ENCODE assay signal across 11 cellular contexts in genomic region chr3:49868951-49869454, GRCh38. TPM values are rescaled to one million over a fixed set of nuclear protein-coding genes. Genes with fewer than 3 reads are reported as not detected.
DNase-seq lines count a peak whose midpoint lies in the region; ATAC-seq, FAIRE-seq and TF ChIP-seq lines count a peak whose summit lies in the region.
"Had no signal": no experiment of that assay in that cellular context is flagged by ENCODE, and none has a peak within 500 bp of the region (broad histone marks: within the 10 kb centered on the region; RNA-seq: fewer than 3 reads in every experiment).

No MANE protein-coding gene starts in this region.

- H3K27ac Mint-ChIP-seq in activated CD4-positive, alpha-beta T cell treated with anti-CD3 and anti-CD28 coated beads, Interleukin-2, amount 10 ng/mL, durations not matched to agents 24 days and 14 days = no peak overlapping the region
- H3K27ac Mint-ChIP-seq: CD8-positive, alpha-beta memory T cell had no signal

- no peak overlapping the region for H3K27ac ChIP-seq in endothelial cell of umbilical vein (ENCODE audit: insufficient read depth, low read depth, low read length)
- no peak overlapping the region for H3K27ac ChIP-seq in spleen

- H3K4me2 ChIP-seq in endothelial cell of umbilical vein (ENCODE audit: insufficient read depth, low read length) = no peak overlapping the region

- no peak for TF ChIP-seq POLR2A in endothelial cell of umbilical vein (IDR thresholded peaks at IDR 0.05; ENCODE audit: low read depth, low read length)
- TF ChIP-seq POLR2A in spleen (IDR thresholded peaks at IDR 0.05) = no peak

- no peaks in the 10 kb centered on the region for H3K79me2 ChIP-seq in endothelial cell of umbilical vein (ENCODE audit: control insufficient read depth, insufficient read depth, low read length)

- no peaks in the 10 kb centered on the region for H3K36me3 ChIP-seq in endothelial cell of umbilical vein (ENCODE audit: control insufficient read depth in 2 of 2, extremely low read depth in 1 of 2, insufficient read depth in 2 of 2, low read length in 2 of 2)
- H3K36me3 ChIP-seq in spleen = no peaks in the 10 kb centered on the region

- POLR2A ChIA-PET in endothelial cell of umbilical vein (lab: Charles Lee) = no interaction called here

- H3K9me3 ChIP-seq in endothelial cell of umbilical vein (replicated peaks; ENCODE audit: control insufficient read depth, insufficient read depth, low read length) (no peaks in the 10 kb centered on the region), spleen (no peaks in the 10 kb centered on the region)

- no peaks in the 10 kb centered on the region for H3K9me1 ChIP-seq in endothelial cell of umbilical vein (replicated peaks; ENCODE audit: control insufficient read depth, extremely low read depth, insufficient read depth, low read length)

- no peak overlapping the region for H2AFZ ChIP-seq in endothelial cell of umbilical vein (ENCODE audit: low read depth, low read length)

- H3K27me3 Mint-ChIP-seq in activated CD4-positive, alpha-beta T cell treated with anti-CD3 and anti-CD28 coated beads, Interleukin-2, amount 10 ng/mL, durations not matched to agents 24 days and 14 days = peaks cover 49% of the 10 kb centered on the region

- H3K9me3 Mint-ChIP-seq in activated CD4-positive, alpha-beta T cell treated with anti-CD3 and anti-CD28 coated beads, Interleukin-2, amount 10 ng/mL, durations not matched to agents 24 days and 14 days = no peaks in the 10 kb centered on the region
- H3K9me3 Mint-ChIP-seq: CD8-positive, alpha-beta memory T cell had no signal

- H3K9ac ChIP-seq in endothelial cell of umbilical vein (replicated peaks; ENCODE audit: extremely low read depth, insufficient read depth, low read length) = no peak overlapping the region

- no TSS peak for BruUV-seq in endothelial cell of umbilical vein (replicated peaks; lab: Mats Ljungman, UMichigan)

- peaks cover 30 to 33% of the 10 kb centered on the region in 2 experiments for H3K27me3 ChIP-seq in endothelial cell of umbilical vein (ENCODE audit: control insufficient read depth in 2 of 2, insufficient read depth in 2 of 2, low read length in 2 of 2)
- peaks cover 13 to 79% (median 26%) of the 10 kb centered on the region in 7 donors for H3K27me3 ChIP-seq in spleen (replicated peaks in 1 of 7)

- no peak for DNase-seq in activated CD4-positive, alpha-beta T cell treated with anti-CD3 and anti-CD28 coated beads, Interleukin-2, amount 10 ng/mL, durations not matched to agents 24 days and 14 days
- no peak for DNase-seq in activated CD4-positive, alpha-beta T cell treated with anti-CD3 and anti-CD28 coated beads for 1 hour
- DNase-seq in NCI-H446 treated with DMSO at 0.1 percent for 48 hours (lab: John Stamatoyannopoulos, UW) (peak; percentile 2), endothelial cell of umbilical vein (ENCODE audit: low read depth, low spot score) (no peak), spleen (no peak), H4 (ENCODE audit: low spot score) (no peak), left lobe of liver (ENCODE audit: low spot score) (no peak)
- DNase-seq: activated CD4-positive, alpha-beta T cell treated with anti-CD3 and anti-CD28 coated beads, Interleukin-2, amount 50 U/mL, for 4 hours had no signal

- CTCF ChIA-PET in endothelial cell of umbilical vein (lab: Charles Lee) = interaction anchor here (1.1 to 1.9 kb wide), 3 partner anchors 12 to 30 kb away, joined by 5 read pairs; no protein-coding TSS in a partner anchor

- H3K4me1 ChIP-seq in endothelial cell of umbilical vein (ENCODE audit: control insufficient read depth, extremely low read depth, insufficient read depth, low read length) (no peaks in the 10 kb centered on the region), spleen (peaks cover 0 to 16% (median 14%) of the 10 kb centered on the region in 6 donors)

- H3K36me3 Mint-ChIP-seq in activated CD4-positive, alpha-beta T cell treated with anti-CD3 and anti-CD28 coated beads, Interleukin-2, amount 10 ng/mL, durations not matched to agents 24 days and 14 days (ENCODE audit: low read depth) = no peaks in the 10 kb centered on the region
- H3K36me3 Mint-ChIP-seq: CD8-positive, alpha-beta memory T cell had no signal

- H3K4me3 ChIP-seq in endothelial cell of umbilical vein (replicated peaks in 1 of 3; ENCODE audit: insufficient read depth in 1 of 3, low read depth in 1 of 3, low read length in 3 of 3) = no peak overlapping the region
- peak overlapping the region in 5 of 8 donors; percentile 35 to 66 (median 40) for H3K4me3 ChIP-seq in spleen

- 0 to 4% (median 3%) methylated on average over 3 to 20 of the region's 20 CpGs for WGBS in spleen, 5 donors

- intact Hi-C loops in activated CD4-positive, alpha-beta T cell treated with anti-CD3 and anti-CD28 coated beads, Interleukin-2, amount 10 ng/mL, durations not matched to agents 24 days and 14 days (cut with micrococcal nuclease) = loop anchor here (1.0 kb wide), 1 partner anchor 13 kb away; the partner anchor contains the start of gene TRAIP
- intact Hi-C loops in endothelial cell of umbilical vein (cut with micrococcal nuclease) (no loop called here), spleen (cut with DNase I; ENCODE audit: low total_unique reads) (no loop called here)

- H3K4me1 Mint-ChIP-seq in activated CD4-positive, alpha-beta T cell treated with anti-CD3 and anti-CD28 coated beads, Interleukin-2, amount 10 ng/mL, durations not matched to agents 24 days and 14 days = no peaks in the 10 kb centered on the region

- ATAC-seq in GM21360 (IDR thresholded peaks at IDR 0.05; ENCODE audit: unreplicated experiment) = no peak
- ATAC-seq in left lobe of liver = no peak

- FAIRE-seq in endothelial cell of umbilical vein (lab: Jason Lieb, UNC) = no peak

- dilution Hi-C loops in endothelial cell of umbilical vein (cut with MboI; ENCODE audit: extremely low pct_ligation_motif_present, low sequenced_read_pairs) = no loop called here

- H3K4me3 Mint-ChIP-seq in activated CD4-positive, alpha-beta T cell treated with anti-CD3 and anti-CD28 coated beads, Interleukin-2, amount 10 ng/mL, durations not matched to agents 24 days and 14 days = peak overlapping the region; percentile 49

- H4K20me1 ChIP-seq in endothelial cell of umbilical vein (replicated peaks; ENCODE audit: control insufficient read depth, extremely low read depth, insufficient read depth, low read length) = no peaks in the 10 kb centered on the region

- TF ChIP-seq CTCF in endothelial cell of umbilical vein (IDR thresholded peaks at IDR 0.05; ENCODE audit: extremely low read depth in 1 of 2, insufficient read depth in 1 of 2, low read depth in 1 of 2, low read length in 2 of 2) (no peak), spleen (IDR thresholded peaks at IDR 0.05 in 8 of 11, conservative IDR thresholded peaks at IDR 0.05 in 3 of 11) (no peak)

RNA-seq across cellular contexts. Expression of gene CAMKV, which starts 0.7 kb away (rescaled TPM):
- total RNA-seq in activated CD4-positive, alpha-beta T cell treated with anti-CD3 and anti-CD28 coated beads, Interleukin-2, amount 10 ng/mL, durations not matched to agents 24 days and 14 days = 1.2 and 1.6 TPM in 2 replicates
- total RNA-seq in endothelial cell of umbilical vein (not detected in 2 replicates), spleen (not detected), left lobe of liver (not detected)
- polyA plus RNA-seq in endothelial cell of umbilical vein (not detected in 2 replicates), spleen (not detected)
- polyA plus RNA-seq in endothelial cell of umbilical vein (2011; cell fraction: cytosol; rRNA removed) = not detected in 2 replicates
- polyA plus RNA-seq in endothelial cell of umbilical vein (2011; cell fraction: nucleus; rRNA removed) = not detected in 2 replicates
- not detected in 2 replicates for polyA plus RNA-seq in endothelial cell of umbilical vein (2012)
- polyA minus RNA-seq in endothelial cell of umbilical vein = not detected in 2 replicates
- polyA minus RNA-seq in endothelial cell of umbilical vein (2011; cell fraction: cytosol; rRNA and poly(A)+ RNA removed) = not detected
- polyA minus RNA-seq in endothelial cell of umbilical vein (2011; cell fraction: nucleus; rRNA and poly(A)+ RNA removed) = not detected in 2 replicates
- total RNA-seq in H4 (2014; rRNA removed; shearing (Covaris generic)) = not detected in 2 replicates
- total RNA-seq: NCI-H460 had no signal
- polyA plus RNA-seq: CD8-positive, alpha-beta memory T cell had no signal

RNA-seq across cellular contexts. Expression of gene TRAIP, which starts 12.6 kb away (rescaled TPM):
- total RNA-seq in activated CD4-positive, alpha-beta T cell treated with anti-CD3 and anti-CD28 coated beads, Interleukin-2, amount 10 ng/mL, durations not matched to agents 24 days and 14 days = 27.1 and 30.4 TPM in 2 replicates
- total RNA-seq in endothelial cell of umbilical vein (11.5 and 13.4 TPM in 2 replicates), spleen (1 to 10 TPM; 2.5 to 4.3 (median 3.9) TPM), left lobe of liver (0.75 TPM)
- polyA plus RNA-seq in endothelial cell of umbilical vein (8.6 and 9.5 TPM in 2 replicates), spleen (1 to 10 TPM; 2.1 to 3.5 (median 2.8) TPM)
- 7.6 TPM in 2 replicates for polyA plus RNA-seq in endothelial cell of umbilical vein (2011; cell fraction: cytosol; rRNA removed)
- 37.3 and 39.4 TPM in 2 replicates for polyA plus RNA-seq in endothelial cell of umbilical vein (2011; cell fraction: nucleus; rRNA removed)
- 3.8 and 5.3 TPM in 2 replicates for polyA plus RNA-seq in endothelial cell of umbilical vein (2012)
- 7.7 and 15.3 TPM in 2 replicates for polyA minus RNA-seq in endothelial cell of umbilical vein
- 15.3 TPM for polyA minus RNA-seq in endothelial cell of umbilical vein (2011; cell fraction: cytosol; rRNA and poly(A)+ RNA removed)
- polyA minus RNA-seq in endothelial cell of umbilical vein (2011; cell fraction: nucleus; rRNA and poly(A)+ RNA removed) = 4.4 and 7.6 TPM in 2 replicates
- 4.4 and 5.7 TPM in 2 replicates for total RNA-seq in H4 (2014; rRNA removed; shearing (Covaris generic))

RNA-seq across cellular contexts. Expression of gene MST1R, which starts 34.7 kb away (rescaled TPM):
- total RNA-seq in activated CD4-positive, alpha-beta T cell treated with anti-CD3 and anti-CD28 coated beads, Interleukin-2, amount 10 ng/mL, durations not matched to agents 24 days and 14 days = 1.0 and 1.5 TPM in 2 replicates
- total RNA-seq in endothelial cell of umbilical vein (0.93 and 1.5 TPM in 2 replicates), spleen (1 to 10 TPM; 1.1 to 7.7 (median 2.9) TPM), left lobe of liver (1.3 TPM)
- polyA plus RNA-seq in endothelial cell of umbilical vein (2.4 and 3.6 TPM in 2 replicates), spleen (1 to 10 TPM; 2.8 to 3.4 (median 3.2) TPM)
- 0.73 and 1.2 TPM in 2 replicates for polyA plus RNA-seq in endothelial cell of umbilical vein (2011; cell fraction: cytosol; rRNA removed)
- polyA plus RNA-seq in endothelial cell of umbilical vein (2011; cell fraction: nucleus; rRNA removed) = 6.8 and 8.6 TPM in 2 replicates
- 0.59 and 1.2 TPM in 2 replicates for polyA plus RNA-seq in endothelial cell of umbilical vein (2012)
- polyA minus RNA-seq in endothelial cell of umbilical vein = 2.8 and 5.0 TPM in 2 replicates
- 33.5 TPM for polyA minus RNA-seq in endothelial cell of umbilical vein (2011; cell fraction: cytosol; rRNA and poly(A)+ RNA removed)
- polyA minus RNA-seq in endothelial cell of umbilical vein (2011; cell fraction: nucleus; rRNA and poly(A)+ RNA removed) = 2.1 and 2.6 TPM in 2 replicates
- 0.21 TPM in 1 of 2 replicates, not detected in the other for total RNA-seq in H4 (2014; rRNA removed; shearing (Covaris generic))
- polyA plus RNA-seq: CD8-positive, alpha-beta memory T cell had no signal

RNA-seq across cellular contexts. Expression of gene UBA7, which starts 55.2 kb away (rescaled TPM):
- total RNA-seq in activated CD4-positive, alpha-beta T cell treated with anti-CD3 and anti-CD28 coated beads, Interleukin-2, amount 10 ng/mL, durations not matched to agents 24 days and 14 days = 91.7 and 93.6 TPM in 2 replicates
- 41.9 and 57.4 TPM in 2 replicates for total RNA-seq in endothelial cell of umbilical vein
- polyA plus RNA-seq in endothelial cell of umbilical vein = 80.7 and 98.7 TPM in 2 replicates
- polyA plus RNA-seq in endothelial cell of umbilical vein (2011; cell fraction: cytosol; rRNA removed) = 17.5 and 25.1 TPM in 2 replicates
- 482 and 714 TPM in 2 replicates for polyA plus RNA-seq in endothelial cell of umbilical vein (2011; cell fraction: nucleus; rRNA removed)
- 15.8 and 28.3 TPM in 2 replicates for polyA plus RNA-seq in endothelial cell of umbilical vein (2012)
- 73.0 and 81.6 TPM in 2 replicates for polyA minus RNA-seq in endothelial cell of umbilical vein
- 2.0 TPM for polyA minus RNA-seq in endothelial cell of umbilical vein (2011; cell fraction: cytosol; rRNA and poly(A)+ RNA removed)
- 72.5 and 96.4 TPM in 2 replicates for polyA minus RNA-seq in endothelial cell of umbilical vein (2011; cell fraction: nucleus; rRNA and poly(A)+ RNA removed)
- 100 to 1,000 TPM; 176 to 228 (median 218) TPM for total RNA-seq in spleen
- 100 to 1,000 TPM in 2 of 3 donors, 10 to 100 TPM in 1; 91.1 to 231 (median 230) TPM for polyA plus RNA-seq in spleen
- total RNA-seq in H4 (2014; rRNA removed; shearing (Covaris generic)) = 10.4 and 13.2 TPM in 2 replicates
- total RNA-seq in left lobe of liver = 33.2 TPM

Comparison
In these comparisons a context has a peak if more than half of its experiments do, and no peak if none do; other contexts are left out.
1. H3K4me3 ChIP-seq: peak in spleen (5 of 8); none in endothelial cell of umbilical vein (0 of 3).